In the genomic region with DNA sequence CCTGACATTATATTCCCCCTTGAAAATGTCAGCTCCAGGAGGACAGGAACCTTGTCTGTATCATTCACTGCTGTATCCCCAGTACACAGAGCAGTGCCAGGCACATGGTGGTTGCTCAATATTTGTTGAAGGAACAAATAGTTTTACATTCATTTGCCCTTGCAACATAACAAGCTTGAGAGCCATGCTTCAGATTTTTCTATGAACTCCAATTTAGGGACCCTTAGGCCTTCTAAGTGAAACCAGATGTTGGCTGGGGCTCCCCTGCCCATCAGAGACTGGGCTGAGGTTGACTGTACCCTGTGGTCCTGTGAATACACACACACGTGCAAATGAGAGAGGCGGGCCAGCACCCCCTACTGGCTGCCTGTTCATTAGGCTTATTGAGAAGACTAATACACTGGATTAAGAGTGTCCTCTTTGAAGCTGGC, we compare ENCODE assay signal across 7 cellular contexts.
DNase-seq lines count a peak whose midpoint lies in the region; ATAC-seq and TF ChIP-seq lines count a peak whose summit lies in the region.

No MANE protein-coding gene starts in this region.

- no peak overlapping the region for H3K4ac ChIP-seq in neuronal stem cell (ENCODE audit: low read length)

- H3K4me2 ChIP-seq in neuronal stem cell (ENCODE audit: insufficient read depth, low read length, poor library complexity, severe bottlenecking), result no peak overlapping the region

- peak; percentile 72 for ATAC-seq in HG03342 (IDR thresholded peaks at IDR 0.05; ENCODE audit: unreplicated experiment)
- ATAC-seq in lower lobe of right lung, result peak; percentile 45 to 73

- H3K4me3 ChIP-seq in GM12875 (ENCODE audit: low read depth, low read length), result no peak overlapping the region
- H3K4me3 ChIP-seq in lower lobe of right lung, result no peak overlapping the region
- H3K4me3 ChIP-seq in neuronal stem cell (ENCODE audit: low read length in 2 of 2), result no peak overlapping the region

- no peak overlapping the region for H2AFZ ChIP-seq in neuronal stem cell (ENCODE audit: low read length)

- H3K36me3 ChIP-seq in lower lobe of right lung (no peaks in the 10 kb centered on the region), neuronal stem cell (replicated peaks in 1 of 2; ENCODE audit: control insufficient read depth in 2 of 2, insufficient read depth in 2 of 2, low read length in 2 of 2) (no peaks in the 10 kb centered on the region)

- intact Hi-C loops in lower lobe of right lung (cut with DNase I), result no loop called here

- H3K14ac ChIP-seq in neuronal stem cell (ENCODE audit: low read length), result no peak overlapping the region

- H4K91ac ChIP-seq in neuronal stem cell (ENCODE audit: low read depth, low read length, poor library complexity), result no peak overlapping the region

- H3K18ac ChIP-seq in neuronal stem cell (ENCODE audit: low read length), result no peak overlapping the region

- H2AK5ac ChIP-seq in neuronal stem cell (ENCODE audit: low read depth, low read length), result no peak overlapping the region

- DNase-seq in amniotic epithelial cell (ENCODE audit: low read depth), result peak; percentile 82
- peak; percentile 53 for DNase-seq in lower lobe of right lung
- DNase-seq in NCI-H2227 (lab: John Stamatoyannopoulos, UW; ENCODE audit: unreplicated experiment), result no peak
- DNase-seq in neuronal stem cell (ENCODE audit: low spot score), result no peak
- no peak for DNase-seq in NOMO-1 treated with dmso at 0.1 percent for 144 hours (lab: John Stamatoyannopoulos, UW; ENCODE audit: unreplicated experiment)

- no peak overlapping the region for H3K27ac ChIP-seq in lower lobe of right lung
- H3K27ac ChIP-seq in neuronal stem cell (replicated peaks; ENCODE audit: low read length), result no peak overlapping the region

- no peak overlapping the region for H4K8ac ChIP-seq in neuronal stem cell (ENCODE audit: low read depth, low read length)

- TF ChIP-seq CTCF in GM12875 (IDR thresholded peaks at IDR 0.05; ENCODE audit: borderline replicate concordance, insufficient read depth, low read depth, low read length) (peak; percentile 55), lower lobe of right lung (IDR thresholded peaks at IDR 0.05) (peak; percentile 40)

- no peak overlapping the region for H2BK15ac ChIP-seq in neuronal stem cell (ENCODE audit: low read length)

- H3K27me3 ChIP-seq in lower lobe of right lung (ENCODE audit: low read depth), result no peaks in the 10 kb centered on the region
- H3K27me3 ChIP-seq in neuronal stem cell (ENCODE audit: control insufficient read depth in 3 of 3, insufficient read depth in 3 of 3, low read depth in 1 of 3, low read length in 3 of 3), result no peaks in the 10 kb centered on the region

- H2BK5ac ChIP-seq in neuronal stem cell (ENCODE audit: low read length), result no peak overlapping the region

- no peak overlapping the region for H2BK12ac ChIP-seq in neuronal stem cell (ENCODE audit: low read length)

- no CpG with 5 or more reads among the region's 2 CpGs for WGBS in neuronal stem cell (ENCODE audit: extremely low coverage in 2 of 2, insufficient read length in 2 of 2, insufficient replicate concordance in 1 of 2), 2 donors

- no peak overlapping the region for H3K9ac ChIP-seq in neuronal stem cell (ENCODE audit: low read depth, low read length, poor library complexity)

- no peaks in the 10 kb centered on the region for H3K79me1 ChIP-seq in neuronal stem cell (ENCODE audit: low read depth, low read length)

- no peaks in the 10 kb centered on the region for H3K9me3 ChIP-seq in lower lobe of right lung
- no peaks in the 10 kb centered on the region for H3K9me3 ChIP-seq in neuronal stem cell (replicated peaks in 1 of 2; ENCODE audit: control insufficient read depth in 2 of 2, insufficient read depth in 1 of 2, low read depth in 1 of 2, low read length in 2 of 2)

- no peak overlapping the region for H3K23ac ChIP-seq in neuronal stem cell (ENCODE audit: low read depth, low read length, poor library complexity)

- H3K4me1 ChIP-seq in lower lobe of right lung (no peaks in the 10 kb centered on the region), neuronal stem cell (ENCODE audit: control insufficient read depth in 2 of 2, insufficient read depth in 1 of 2, low read depth in 1 of 2, low read length in 2 of 2) (peaks cover 2 to 6% of the 10 kb centered on the region in 2 donors)

- no peak overlapping the region for H2BK120ac ChIP-seq in neuronal stem cell (ENCODE audit: low read depth, low read length)

Comparison
In these comparisons a context has a peak if more than half of its experiments do, and no peak if none do; other contexts are left out.
1. DNase-seq: peak in amniotic epithelial cell (single experiment) and lower lobe of right lung (single experiment); none in NCI-H2227 (single experiment), neuronal stem cell (single experiment) and NOMO-1 treated with dmso at 0.1 percent for 144 hours (single experiment).